ENCODE assay signal across 8 cellular contexts in genomic region chr9:129567842-129568559, GRCh38. TPM values are rescaled to one million over a fixed set of nuclear protein-coding genes. Genes with fewer than 3 reads are reported as not detected.
DNase-seq lines count a peak whose midpoint lies in the region; ATAC-seq and TF ChIP-seq lines count a peak whose summit lies in the region.

No MANE protein-coding gene starts in this region.

- H3K4me3 Mint-ChIP-seq in H9 = peak overlapping the region; percentile 67 to 89
- peak overlapping the region; percentile 45 for H3K4me3 Mint-ChIP-seq in activated naive CD8-positive, alpha-beta T cell treated with anti-CD3 and anti-CD28 coated beads for 36 hours

- H4K5ac ChIP-seq in H9 (ENCODE audit: insufficient read length, low read depth, low read length) = no peak overlapping the region

- H3K9me3 ChIP-seq in A673 (ENCODE audit: low read depth, low read length, poor library complexity, severe bottlenecking) (no peaks in the 10 kb centered on the region), H9 (ENCODE audit: control insufficient read depth, low read depth, low read length) (no peaks in the 10 kb centered on the region), right cardiac atrium (ENCODE audit: control insufficient read depth, low read length) (no peaks in the 10 kb centered on the region)

- no peak overlapping the region for H3K23ac ChIP-seq in H9 (ENCODE audit: insufficient read length, low read depth, low read length)

- H3K4ac ChIP-seq in H9 (ENCODE audit: low read depth, low read length) = no peak overlapping the region

- POLR2A ChIA-PET in A673 (lab: Charles Lee; ENCODE audit: low non-redundant PET) = interaction anchor here (0.5 to 0.7 kb wide), 2 partner anchors 75 to 77 kb away, joined by 3 to 12 read pairs; no protein-coding TSS in a partner anchor

- no peak overlapping the region for H3T11ph ChIP-seq in H9 (ENCODE audit: low read length)

- no peak overlapping the region for H2BK12ac ChIP-seq in H9 (ENCODE audit: insufficient read length, low read depth, low read length)

- H3K56ac ChIP-seq in H9 (ENCODE audit: insufficient read length, low read depth, low read length) = no peak overlapping the region

- no peaks in the 10 kb centered on the region; a peak in 1 of 7 replicates for H3K36me3 Mint-ChIP-seq in H9 (ENCODE audit: insufficient read depth in 1 of 3, low read depth in 3 of 3)
- no peaks in the 10 kb centered on the region for H3K36me3 Mint-ChIP-seq in activated naive CD8-positive, alpha-beta T cell treated with anti-CD3 and anti-CD28 coated beads for 36 hours

- H2BK120ac ChIP-seq in H9 (ENCODE audit: low read depth, low read length, poor library complexity, severe bottlenecking) = no peak overlapping the region

- H4K20me1 ChIP-seq in H9 (ENCODE audit: control insufficient read depth, insufficient read depth, insufficient read length) = no peaks in the 10 kb centered on the region

- WGBS in H9 (ENCODE audit: extremely low coverage, insufficient read length, low lambda C conversion rate) = no CpG with 5 or more reads among the region's 27 CpGs
- WGBS in right cardiac atrium = 5% methylated on average over 27 of the region's 27 CpGs

- peaks cover 4% of the 10 kb centered on the region for H3K23me2 ChIP-seq in H9 (ENCODE audit: insufficient read length, low read depth, low read length, poor library complexity, severe bottlenecking)

- H2AK5ac ChIP-seq in H9 (ENCODE audit: insufficient read length, low read length) = no peak overlapping the region

- no peak overlapping the region for H2BK5ac ChIP-seq in H9 (ENCODE audit: insufficient read length, low read length)

- no peak overlapping the region for H3K14ac ChIP-seq in H9 (ENCODE audit: insufficient read depth, low read length)

- CTCF ChIA-PET in A673 (lab: Charles Lee) = no interaction called here

- no peaks in the 10 kb centered on the region for H3K79me1 ChIP-seq in H9 (ENCODE audit: insufficient read depth, low read depth, low read length, poor library complexity, severe bottlenecking)

- H2AFZ ChIP-seq in H9 (ENCODE audit: low read length) = no peak overlapping the region

- no peak overlapping the region for H4K91ac ChIP-seq in H9 (ENCODE audit: insufficient read length, low read depth, low read length)

- no peak overlapping the region for H2BK20ac ChIP-seq in H9 (ENCODE audit: low read depth, low read length, poor library complexity, severe bottlenecking)

- H3K4me3 ChIP-seq in A673 (ENCODE audit: low read depth, low read length, poor library complexity, severe bottlenecking) (peak overlapping the region; percentile 57), right cardiac atrium (ENCODE audit: low read length) (peak overlapping the region; percentile 75), rectal smooth muscle tissue (ENCODE audit: low read length) (peak overlapping the region; percentile 45)

- no peaks in the 10 kb centered on the region for H3K36me3 ChIP-seq in A673 (ENCODE audit: insufficient read depth, low read length, poor library complexity, severe bottlenecking)
- no peaks in the 10 kb centered on the region for H3K36me3 ChIP-seq in rectal smooth muscle tissue (ENCODE audit: control insufficient read depth, insufficient read depth, low read length)

- no peak overlapping the region for H2BK15ac ChIP-seq in H9 (ENCODE audit: low read depth, low read length)

- BruUV-seq in A673 (replicated peaks; lab: Mats Ljungman, UMichigan) = no TSS peak

- H3K27me3 ChIP-seq in A673 (replicated peaks; ENCODE audit: insufficient read depth, low read depth, low read length, poor library complexity) (no peaks in the 10 kb centered on the region), H9 (ENCODE audit: insufficient read depth, low read length) (no peaks in the 10 kb centered on the region), right cardiac atrium (ENCODE audit: control insufficient read depth, insufficient read depth) (no peaks in the 10 kb centered on the region), rectal smooth muscle tissue (ENCODE audit: control insufficient read depth, insufficient read depth, low read length) (peaks cover 3% of the 10 kb centered on the region)

- H3K18ac ChIP-seq in H9 (ENCODE audit: insufficient read length, low read depth, low read length) = no peak overlapping the region

- no peak overlapping the region for H3K9ac ChIP-seq in H9 (ENCODE audit: extremely low read depth, insufficient read length, low read length)
- H3K9ac ChIP-seq in rectal smooth muscle tissue (ENCODE audit: low read length) = no peak overlapping the region

- no peak overlapping the region for H3K27ac Mint-ChIP-seq in H9
- no peak overlapping the region for H3K27ac Mint-ChIP-seq in activated naive CD8-positive, alpha-beta T cell treated with anti-CD3 and anti-CD28 coated beads for 36 hours

- ATAC-seq in right cardiac atrium = peak; percentile 68 to 71
- no peak for ATAC-seq in HG03520 (IDR thresholded peaks at IDR 0.05; ENCODE audit: unreplicated experiment)

- H3K4me1 Mint-ChIP-seq in H9 = peaks cover 29 to 33% of the 10 kb centered on the region in 2 experiments
- peaks cover 21% of the 10 kb centered on the region for H3K4me1 Mint-ChIP-seq in activated naive CD8-positive, alpha-beta T cell treated with anti-CD3 and anti-CD28 coated beads for 36 hours

- intact Hi-C loops in A673 (cut with micrococcal nuclease; ENCODE audit: unreplicated experiment) = no loop called here
- intact Hi-C loops in right cardiac atrium (cut with DNase I) = loop anchor here in 1 of 4 donors (10.0 kb wide), 1 partner anchor 63 kb away; no protein-coding TSS in a partner anchor

- no peak overlapping the region for H3K27ac ChIP-seq in A673 (ENCODE audit: low read depth, low read length, poor library complexity, severe bottlenecking)
- no peak overlapping the region for H3K27ac ChIP-seq in H9 (ENCODE audit: insufficient read length, low read depth, low read length)
- no peak overlapping the region for H3K27ac ChIP-seq in right cardiac atrium (ENCODE audit: low read length)
- peak overlapping the region; percentile 25 for H3K27ac ChIP-seq in rectal smooth muscle tissue (ENCODE audit: low read depth, low read length)

- H3K27me3 Mint-ChIP-seq in H9 (ENCODE audit: low read depth) = peaks cover 13% of the 10 kb centered on the region
- H3K27me3 Mint-ChIP-seq in activated naive CD8-positive, alpha-beta T cell treated with anti-CD3 and anti-CD28 coated beads for 36 hours = peaks cover 26% of the 10 kb centered on the region

- DNase-seq in A673 (ENCODE audit: low spot score) = peak; percentile 60
- peak; percentile 86 for DNase-seq in H9
- DNase-seq in activated naive CD8-positive, alpha-beta T cell treated with anti-CD3 and anti-CD28 coated beads for 36 hours = no peak
- DNase-seq in right cardiac atrium = peak; percentile 56 to 81 (median 76)
- no peak for DNase-seq in NCI-H1436 (lab: John Stamatoyannopoulos, UW)
- no peak for DNase-seq in NCI-H2107 treated with DMSO at 0.1 percent for 48 hours (lab: John Stamatoyannopoulos, UW; ENCODE audit: unreplicated experiment)

- H3K4me1 ChIP-seq in A673 (ENCODE audit: insufficient read depth, low read length, poor library complexity, severe bottlenecking) (peaks cover 35% of the 10 kb centered on the region), H9 (ENCODE audit: insufficient read depth, low read length) (no peaks in the 10 kb centered on the region; the same call in 1 of the 2 replicates), right cardiac atrium (ENCODE audit: control insufficient read depth, insufficient read depth, low read length) (peaks cover 8% of the 10 kb centered on the region), rectal smooth muscle tissue (ENCODE audit: control insufficient read depth, insufficient read depth, low read length) (peaks cover 7% of the 10 kb centered on the region)

- peak overlapping the region; percentile 74 for H3K4me2 ChIP-seq in H9 (ENCODE audit: insufficient read depth, insufficient read length, low read length)

- TF ChIP-seq CTCF in A673 (conservative IDR thresholded peaks at IDR 0.05; ENCODE audit: low read depth, low read length) (no peak), H9 (conservative IDR thresholded peaks at IDR 0.05) (peak; percentile 21; the same call in 1 of the 3 replicates)

- H4K8ac ChIP-seq in H9 (replicated peaks; ENCODE audit: insufficient read length, low read depth, low read length) = no peak overlapping the region

- no peaks in the 10 kb centered on the region for H3K79me2 ChIP-seq in H9 (ENCODE audit: insufficient read depth, low read length)

- H3K9me3 Mint-ChIP-seq in H9 = peaks cover 0 to 4% of the 10 kb centered on the region in 2 experiments; a peak in 2 of 5 replicates
- H3K9me3 Mint-ChIP-seq in activated naive CD8-positive, alpha-beta T cell treated with anti-CD3 and anti-CD28 coated beads for 36 hours = no peaks in the 10 kb centered on the region

RNA-seq across cellular contexts. Expression of gene C9orf50, which starts 52.9 kb away (rescaled TPM):
- total RNA-seq in A673 (2021) (0.28 TPM in 1 of 2 replicates, not detected in the other), H9 (2021) (not detected in 2 replicates), right cardiac atrium (under 1 TPM in 1 of 4 donors, not detected in 3; 0.20 TPM)
- total RNA-seq in activated naive CD8-positive, alpha-beta T cell treated with anti-CD3 and anti-CD28 coated beads for 36 hours = not detected
- not detected for polyA plus RNA-seq in right cardiac atrium

RNA-seq across cellular contexts. Expression of gene NTMT1, which starts 58.0 kb away (rescaled TPM):
- total RNA-seq in A673 (2021) (82.8 and 87.1 TPM in 2 replicates), H9 (2021) (57.9 and 63.3 TPM in 2 replicates), right cardiac atrium (10 to 100 TPM; 45.0 to 55.2 (median 48.6) TPM)
- total RNA-seq in activated naive CD8-positive, alpha-beta T cell treated with anti-CD3 and anti-CD28 coated beads for 36 hours = 10 to 100 TPM; 78.8 to 79.4 TPM
- 78.1 TPM for polyA plus RNA-seq in right cardiac atrium

Comparison
In these comparisons a context has a peak if more than half of its experiments do, and no peak if none do; other contexts are left out.
1. DNase-seq: peak in A673 (single experiment), H9 (single experiment) and right cardiac atrium (3 of 3); none in activated naive CD8-positive, alpha-beta T cell treated with anti-CD3 and anti-CD28 coated beads for 36 hours (single experiment), NCI-H1436 (single experiment) and NCI-H2107 treated with DMSO at 0.1 percent for 48 hours (single experiment).
2. Peak in every context shown above with its lines, with median percentiles within 50 percentile points of each other: H3K4me3 ChIP-seq.